Comparison of ENCODE assay signal across 7 cellular contexts in the genomic region with DNA sequence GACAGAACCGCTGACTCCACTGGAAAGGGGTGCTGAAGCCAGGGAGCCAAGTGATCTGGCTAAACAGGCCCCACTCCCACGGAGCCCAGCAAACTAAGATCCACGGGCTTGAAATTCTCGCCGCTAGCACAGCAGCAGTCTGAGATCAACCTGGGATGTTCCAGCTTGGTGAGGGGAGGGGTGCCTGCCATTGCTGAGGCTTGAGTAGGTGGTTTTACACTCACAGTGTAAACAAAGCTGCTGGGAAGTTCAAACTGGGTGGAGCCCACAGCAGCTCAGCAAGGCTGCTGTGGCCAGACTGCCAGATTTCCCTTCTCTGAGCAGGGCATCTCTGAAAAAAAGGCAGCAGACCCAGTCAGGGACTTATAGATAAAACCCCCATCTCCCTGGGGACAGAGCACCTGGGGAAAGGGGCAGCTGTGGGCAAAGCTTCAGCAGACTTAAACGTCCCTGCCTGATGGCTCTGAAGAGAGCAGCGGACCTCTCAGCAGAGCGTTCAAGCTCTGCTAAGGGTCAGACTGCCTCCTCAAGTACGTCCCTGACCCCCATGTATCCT.
DNase-seq lines count a peak whose midpoint lies in the region; TF ChIP-seq lines count a peak whose summit lies in the region.
"Not testable (repeated sequence)": the region's sequence is repeated elsewhere in the genome, so short reads cannot be mapped to it uniquely, and the experiment has no call there.

No MANE protein-coding gene starts in this region.

- not testable (repeated sequence) for H3K36me3 ChIP-seq in NT2/D1 (ENCODE audit: insufficient read depth, insufficient read length, low read length); prostate gland

- peaks cover 15% of the 10 kb centered on the region for H3K4me1 Mint-ChIP-seq in activated CD4-positive, alpha-beta T cell treated with anti-CD3 and anti-CD28 coated beads, Interleukin-2, amount 10 ng/mL, durations not matched to agents 24 days and 14 days

- H3K27me3 Mint-ChIP-seq in activated CD4-positive, alpha-beta T cell treated with anti-CD3 and anti-CD28 coated beads, Interleukin-2, amount 10 ng/mL, durations not matched to agents 24 days and 14 days = peaks cover 20% of the 10 kb centered on the region

- not testable (repeated sequence) for H3K27ac ChIP-seq in prostate gland

- H3K4me3 Mint-ChIP-seq in activated CD4-positive, alpha-beta T cell treated with anti-CD3 and anti-CD28 coated beads, Interleukin-2, amount 10 ng/mL, durations not matched to agents 24 days and 14 days = not testable (repeated sequence)

- peak; percentile 44 for DNase-seq in DMS153 (lab: John Stamatoyannopoulos, UW)
- peak; percentile 30 for DNase-seq in HT-29 (ENCODE audit: low spot score)
- peak; percentile 12 for DNase-seq in NCI-H345 (lab: John Stamatoyannopoulos, UW)
- DNase-seq in NT2/D1 (ENCODE audit: low read depth, low spot score) = not testable (repeated sequence)
- DNase-seq in activated CD4-positive, alpha-beta T cell treated with anti-CD3 and anti-CD28 coated beads, Interleukin-2, amount 10 ng/mL, durations not matched to agents 24 days and 14 days = peak; percentile 64
- DNase-seq in iris pigment epithelial cell (ENCODE audit: low read depth) = peak; percentile 3
- DNase-seq in prostate gland (ENCODE audit: low spot score) = peak; percentile 25

- not testable (repeated sequence) for H3K9me3 ChIP-seq in NT2/D1 (ENCODE audit: insufficient read depth, low read length); prostate gland

- TF ChIP-seq CTCF in prostate gland (IDR thresholded peaks at IDR 0.05) = not testable (repeated sequence)

- H3K36me3 Mint-ChIP-seq in activated CD4-positive, alpha-beta T cell treated with anti-CD3 and anti-CD28 coated beads, Interleukin-2, amount 10 ng/mL, durations not matched to agents 24 days and 14 days (ENCODE audit: low read depth) = not testable (repeated sequence)

- H3K4me1 ChIP-seq in NT2/D1 (ENCODE audit: insufficient read depth, insufficient read length); prostate gland (replicated peaks): not testable (repeated sequence)

- H3K27ac Mint-ChIP-seq in activated CD4-positive, alpha-beta T cell treated with anti-CD3 and anti-CD28 coated beads, Interleukin-2, amount 10 ng/mL, durations not matched to agents 24 days and 14 days = not testable (repeated sequence)

- intact Hi-C loops in activated CD4-positive, alpha-beta T cell treated with anti-CD3 and anti-CD28 coated beads, Interleukin-2, amount 10 ng/mL, durations not matched to agents 24 days and 14 days (cut with micrococcal nuclease); prostate gland (cut with DNase I): not testable (repeated sequence)

- H3K27me3 ChIP-seq in NT2/D1 (ENCODE audit: insufficient read depth, insufficient read length); prostate gland (replicated peaks; ENCODE audit: insufficient read depth): not testable (repeated sequence)

- not testable (repeated sequence) for H3K9ac ChIP-seq in NT2/D1 (ENCODE audit: insufficient read length, low read depth)

- TF ChIP-seq POLR2A in prostate gland (IDR thresholded peaks at IDR 0.05) = not testable (repeated sequence)

- not testable (repeated sequence) for H3K9me3 Mint-ChIP-seq in activated CD4-positive, alpha-beta T cell treated with anti-CD3 and anti-CD28 coated beads, Interleukin-2, amount 10 ng/mL, durations not matched to agents 24 days and 14 days

- H3K4me3 ChIP-seq in NT2/D1 (ENCODE audit: insufficient read length, low read depth) = peak overlapping the region; percentile 0
- H3K4me3 ChIP-seq in prostate gland = not testable (repeated sequence)

- WGBS in prostate gland = 40% methylated on average over 9 of the region's 9 CpGs
